Comparison of ENCODE assay signal across 21 cellular contexts in the genomic region with DNA sequence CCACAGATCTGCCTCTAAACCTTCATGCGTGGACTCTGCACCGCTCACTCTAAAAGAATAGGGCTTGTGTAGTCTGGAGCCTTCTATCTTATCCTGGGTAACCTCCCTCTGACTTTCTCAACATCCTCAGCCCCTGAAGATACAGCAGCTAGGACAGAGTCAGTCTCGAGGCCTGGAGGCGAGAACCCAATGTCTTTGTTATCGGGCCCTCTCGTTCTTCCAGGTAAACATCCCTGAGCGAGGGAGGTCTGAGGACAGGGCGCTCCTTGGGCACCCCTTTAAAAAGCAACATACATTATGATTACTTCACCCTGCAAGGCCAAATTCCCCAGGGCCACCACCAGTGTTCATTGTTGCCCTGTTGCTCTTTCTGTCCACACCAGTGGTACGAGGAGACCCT.
"Had no signal": no experiment of that assay in that cellular context is flagged by ENCODE, and none has a peak within 500 bp of the region (broad histone marks: within the 10 kb centered on the region; RNA-seq: fewer than 3 reads in every experiment).

No MANE protein-coding gene starts in this region.

- H3K27me3 ChIP-seq: colonic mucosa, gastroesophageal sphincter, hepatocyte had no signal

- H3K4me3 ChIP-seq: colonic mucosa, gastroesophageal sphincter, heart left ventricle, hepatocyte, left lung, lower lobe of right lung, mucosa of descending colon had no signal

- H3K4me3 Mint-ChIP-seq: dendritic cell treated with granulocyte-macrophage colony-stimulating factor and Interleukin-4, amounts not matched to agents 40 ng/mL and 50 ng/mL, for 4 days; effector memory CD8-positive, alpha-beta T cell; endodermal cell; mesothelial cell of epicardium had no signal

- H3K36me3 Mint-ChIP-seq: mesothelial cell of epicardium had no signal

- H3K9me3 ChIP-seq: colonic mucosa, gastroesophageal sphincter, heart left ventricle, left lung, lower lobe of right lung, mucosa of descending colon had no signal

- H3K9me3 Mint-ChIP-seq: effector memory CD8-positive, alpha-beta T cell; endodermal cell; mesothelial cell of epicardium had no signal

- H3K36me3 ChIP-seq: colonic mucosa, gastroesophageal sphincter, heart left ventricle, left lung, lower lobe of right lung had no signal

- H3K4me1 ChIP-seq: colonic mucosa, left lung had no signal

- ATAC-seq: effector memory CD8-positive, alpha-beta T cell; esophagus mucosa; foreskin keratinocyte; gastroesophageal sphincter; heart left ventricle; left cardiac atrium; left lung; left ventricle myocardium superior; lower lobe of right lung; mucosa of descending colon had no signal

- H3K27ac Mint-ChIP-seq: endodermal cell, mesothelial cell of epicardium had no signal

- DNase-seq: colonic mucosa; cortex of kidney; effector CD8-positive, alpha-beta T cell; effector memory CD8-positive, alpha-beta T cell; endodermal cell; erythroblast; foreskin keratinocyte; heart left ventricle; hypothalamus; left cardiac atrium; left lung; left ventricle myocardium superior; lower lobe of right lung; mesenchymal stem cell; mucosa of descending colon had no signal

- H3K27ac ChIP-seq: colonic mucosa, epithelial cell of prostate, foreskin keratinocyte, gastroesophageal sphincter, heart left ventricle, hepatocyte, left lung, lower lobe of right lung had no signal
